18 cellular contexts compared by ENCODE assay signal in genomic region chr19:35341565-35342225, GRCh38. TPM values are rescaled to one million over a fixed set of nuclear protein-coding genes. Genes with fewer than 3 reads are reported as not detected.
DNase-seq lines count a peak whose midpoint lies in the region; ATAC-seq and TF ChIP-seq lines count a peak whose summit lies in the region.
"Had no signal": no experiment of that assay in that cellular context is flagged by ENCODE, and none has a peak within 500 bp of the region (broad histone marks: within the 10 kb centered on the region; RNA-seq: fewer than 3 reads in every experiment).

No MANE protein-coding gene starts in this region.

- H3K9me3 Mint-ChIP-seq in activated CD4-positive, alpha-beta T cell treated with anti-CD3 and anti-CD28 coated beads, Interleukin-2, amount 10 ng/mL, durations not matched to agents 24 days and 14 days = no peaks in the 10 kb centered on the region
- H3K9me3 Mint-ChIP-seq in chondrocyte (ENCODE audit: low read depth) = no peaks in the 10 kb centered on the region
- H3K9me3 Mint-ChIP-seq: GM23338 had no signal

- no peak for TF ChIP-seq CTCF in GM13977 (IDR thresholded peaks at IDR 0.05; ENCODE audit: extremely low read depth, insufficient read depth, missing control alignments)
- no peak for TF ChIP-seq CTCF in chondrocyte (IDR thresholded peaks at IDR 0.05)
- no peak for TF ChIP-seq CTCF in omental fat pad (IDR thresholded peaks at IDR 0.05)

- intact Hi-C loops in activated CD4-positive, alpha-beta T cell treated with anti-CD3 and anti-CD28 coated beads, Interleukin-2, amount 10 ng/mL, durations not matched to agents 24 days and 14 days (cut with micrococcal nuclease) = no loop called here
- intact Hi-C loops in posterior vena cava (cut with DNase I) = no loop called here

- DNase-seq in activated CD4-positive, alpha-beta T cell treated with anti-CD3 and anti-CD28 coated beads, Interleukin-2, amount 10 ng/mL, durations not matched to agents 24 days and 14 days = no peak
- no peak for DNase-seq in activated CD4-positive, alpha-beta T cell treated with anti-CD3 and anti-CD28 coated beads, Interleukin-2, amount 50 U/mL, for 48 hours
- DNase-seq in GM13977 (ENCODE audit: low spot score) (peak; percentile 2), chondrocyte (ENCODE audit: low spot score) (peak; percentile 69), posterior vena cava (ENCODE audit: low spot score) (peak; percentile 23), COLO668 (lab: John Stamatoyannopoulos, UW; ENCODE audit: unreplicated experiment) (no peak), omental fat pad (ENCODE audit: low spot score) (no peak)
- no peak for DNase-seq in stimulated activated naive CD4-positive, alpha-beta T cell treated with Interleukin-2 at 50 U/mL for 16 hours (lab: John Stamatoyannopoulos, UW)
- DNase-seq: 8988T, KBM-7, NCI-H1092 treated with DMSO at 0.1 percent for 48 hours, NCI-H1694 treated with DMSO at 0.1 percent for 48 hours, NCI-H446, NCI-H774 had no signal

- H3K27me3 Mint-ChIP-seq in activated CD4-positive, alpha-beta T cell treated with anti-CD3 and anti-CD28 coated beads, Interleukin-2, amount 10 ng/mL, durations not matched to agents 24 days and 14 days = peaks cover 12% of the 10 kb centered on the region
- peaks cover 44% of the 10 kb centered on the region for H3K27me3 Mint-ChIP-seq in chondrocyte (ENCODE audit: low read depth)

- H3K4me1 Mint-ChIP-seq in activated CD4-positive, alpha-beta T cell treated with anti-CD3 and anti-CD28 coated beads, Interleukin-2, amount 10 ng/mL, durations not matched to agents 24 days and 14 days = peaks cover 18% of the 10 kb centered on the region
- H3K4me1 Mint-ChIP-seq in chondrocyte (ENCODE audit: low read depth) = no peaks in the 10 kb centered on the region

- in situ Hi-C loops in GM13977 (cut with MboI; ENCODE audit: low pct_unique_long_range_greater_than_20kb, low sequenced_read_pairs, unreplicated experiment) = no loop called here

- no peaks in the 10 kb centered on the region for H3K36me3 Mint-ChIP-seq in activated CD4-positive, alpha-beta T cell treated with anti-CD3 and anti-CD28 coated beads, Interleukin-2, amount 10 ng/mL, durations not matched to agents 24 days and 14 days (ENCODE audit: low read depth)
- H3K36me3 Mint-ChIP-seq in chondrocyte (ENCODE audit: low read depth) = no peaks in the 10 kb centered on the region

- no peak for ATAC-seq in omental fat pad (ENCODE audit: low FRiP score)
- ATAC-seq: Panc1, Right ventricle myocardium inferior had no signal

- H3K27ac Mint-ChIP-seq in activated CD4-positive, alpha-beta T cell treated with anti-CD3 and anti-CD28 coated beads, Interleukin-2, amount 10 ng/mL, durations not matched to agents 24 days and 14 days = peak overlapping the region; percentile 25
- no peak overlapping the region for H3K27ac Mint-ChIP-seq in chondrocyte (ENCODE audit: unreplicated experiment)
- H3K27ac Mint-ChIP-seq: GM23338 had no signal

- H3K4me3 Mint-ChIP-seq in activated CD4-positive, alpha-beta T cell treated with anti-CD3 and anti-CD28 coated beads, Interleukin-2, amount 10 ng/mL, durations not matched to agents 24 days and 14 days = no peak overlapping the region
- H3K4me3 Mint-ChIP-seq in chondrocyte (ENCODE audit: unreplicated experiment) = no peak overlapping the region
- H3K4me3 Mint-ChIP-seq: GM23338 had no signal

RNA-seq across cellular contexts. Expression of gene FFAR1, which starts 6.0 kb away (rescaled TPM):
- 0.12 and 0.14 TPM in 2 replicates for total RNA-seq in activated CD4-positive, alpha-beta T cell treated with anti-CD3 and anti-CD28 coated beads, Interleukin-2, amount 10 ng/mL, durations not matched to agents 24 days and 14 days
- not detected in 3 replicates for total RNA-seq in chondrocyte
- not detected for total RNA-seq in posterior vena cava
- total RNA-seq in omental fat pad = not detected
- total RNA-seq: GM23338, MCF 10A, Right ventricle myocardium inferior had no signal

RNA-seq across cellular contexts. Expression of gene CD22, which starts 12.7 kb away (rescaled TPM):
- 3.4 and 4.1 TPM in 2 replicates for total RNA-seq in activated CD4-positive, alpha-beta T cell treated with anti-CD3 and anti-CD28 coated beads, Interleukin-2, amount 10 ng/mL, durations not matched to agents 24 days and 14 days
- total RNA-seq in chondrocyte (not detected in 3 replicates), posterior vena cava (1 to 10 TPM; 3.7 to 5.6 TPM), omental fat pad (1 to 10 TPM; 1.3 to 5.8 (median 2.7) TPM)

RNA-seq across cellular contexts. Expression of gene FFAR3, which starts 16.6 kb away (rescaled TPM):
- 0.21 and 0.69 TPM in 2 replicates for total RNA-seq in activated CD4-positive, alpha-beta T cell treated with anti-CD3 and anti-CD28 coated beads, Interleukin-2, amount 10 ng/mL, durations not matched to agents 24 days and 14 days
- not detected in 3 replicates for total RNA-seq in chondrocyte
- under 1 TPM in 1 of 2 donors, not detected in 1; 0.14 TPM for total RNA-seq in posterior vena cava
- 1 to 10 TPM in 3 of 4 donors, under 1 TPM in 1; 0.95 to 5.5 (median 2.2) TPM for total RNA-seq in omental fat pad
- total RNA-seq: MCF 10A had no signal

RNA-seq across cellular contexts. Expression of gene GPR42, which starts 29.2 kb away (rescaled TPM):
- 0.21 TPM in 1 of 2 replicates, not detected in the other for total RNA-seq in activated CD4-positive, alpha-beta T cell treated with anti-CD3 and anti-CD28 coated beads, Interleukin-2, amount 10 ng/mL, durations not matched to agents 24 days and 14 days
- total RNA-seq in chondrocyte (not detected in 3 replicates), posterior vena cava (under 1 TPM in 1 of 2 donors, not detected in 1; 0.28 TPM), omental fat pad (under 1 TPM in 2 of 4 donors, not detected in 2; 0.37 to 0.79 TPM)
- total RNA-seq: GM23338, MCF 10A, Right ventricle myocardium inferior had no signal

RNA-seq across cellular contexts. Expression of gene MAG, which starts 49.7 kb away (rescaled TPM):
- total RNA-seq in activated CD4-positive, alpha-beta T cell treated with anti-CD3 and anti-CD28 coated beads, Interleukin-2, amount 10 ng/mL, durations not matched to agents 24 days and 14 days = 0.17 TPM in 1 of 2 replicates, not detected in the other
- total RNA-seq in chondrocyte (not detected in 3 replicates), posterior vena cava (not detected), omental fat pad (not detected)
- total RNA-seq: MCF 10A, Right ventricle myocardium inferior had no signal

Comparison
In these comparisons a context has a peak if more than half of its experiments do, and no peak if none do; other contexts are left out.
1. DNase-seq: peak in GM13977 (single experiment), chondrocyte (single experiment) and posterior vena cava (single experiment); none in activated CD4-positive, alpha-beta T cell treated with anti-CD3 and anti-CD28 coated beads, Interleukin-2, amount 10 ng/mL, durations not matched to agents 24 days and 14 days (single experiment), activated CD4-positive, alpha-beta T cell treated with anti-CD3 and anti-CD28 coated beads, Interleukin-2, amount 50 U/mL, for 48 hours (0 of 2), stimulated activated naive CD4-positive, alpha-beta T cell treated with Interleukin-2 at 50 U/mL for 16 hours (single experiment), COLO668 (single experiment) and omental fat pad (single experiment).